In genomic region chrX:109672239-109672638, GRCh38 we compare ENCODE assay signal across 24 cellular contexts. TPM values are rescaled to one million over a fixed set of nuclear protein-coding genes. Genes with fewer than 3 reads are reported as not detected.
"Had no signal": no experiment of that assay in that cellular context is flagged by ENCODE, and none has a peak within 500 bp of the region (broad histone marks: within the 10 kb centered on the region; RNA-seq: fewer than 3 reads in every experiment).

No MANE protein-coding gene starts in this region.

- ATAC-seq: activated T-cell treated with anti-CD3 and anti-CD28 coated beads, Interleukin-2, amount 50 U/mL, for 4 hours; foreskin keratinocyte; right lobe of liver; stimulated activated effector memory CD8-positive, alpha-beta T cell treated with anti-CD3 and anti-CD28 coated beads, Interleukin-12 subunit alpha, Interleukin-12 subunit beta, amount 100 ng/mL, for 72 hours; stimulated activated naive CD8-positive, alpha-beta T cell treated with anti-CD3 and anti-CD28 coated beads, Interleukin-15, amount 100 ng/mL, for 72 hours had no signal

- DNase-seq: activated CD4-positive, alpha-beta T cell treated with anti-CD3 and anti-CD28 coated beads for 4 hours; activated CD4-positive, alpha-beta T cell treated with anti-CD3 and anti-CD28 coated beads, Interleukin-2, amount 50 U/mL, for 48 hours; activated CD4-positive, CD25-positive, alpha-beta regulatory T cell; activated CD8-positive, alpha-beta memory T cell treated with anti-CD3 and anti-CD28 coated beads, Interleukin-2, amount 50 U/mL, for 48 hours; activated naive CD4-positive, alpha-beta T cell; activated T-cell treated with anti-CD3 and anti-CD28 coated beads, Interleukin-2, amount 50 U/mL, for 4 hours; adrenal gland; foreskin keratinocyte; hippocampal formation; naive B cell; nucleus accumbens; right lobe of liver; small intestine; stimulated activated CD4-positive, alpha-beta T cell treated with anti-CD3 and anti-CD28 coated beads, Interleukin-2, amount 100 ng/mL, for 24 hours; stimulated activated naive CD8-positive, alpha-beta T cell treated with anti-CD3 and anti-CD28 coated beads, Interleukin-15, amount 100 ng/mL, for 72 hours; T-helper 1 cell had no signal

- H3K27me3 ChIP-seq: foreskin keratinocyte, right lobe of liver had no signal

- H3K9me3 ChIP-seq: adrenal gland, breast epithelium, right lobe of liver, tibial nerve had no signal

- H3K36me3 ChIP-seq: breast epithelium had no signal

- FAIRE-seq: small intestine, urothelium cell line had no signal

- H3K4me1 ChIP-seq: adrenal gland, breast epithelium, foreskin keratinocyte, parathyroid adenoma, right lobe of liver, tibial nerve had no signal

- H3K4me3 ChIP-seq: adrenal gland, breast epithelium, coronary artery, right lobe of liver, tibial nerve had no signal

- H3K27ac ChIP-seq: adrenal gland, breast epithelium, coronary artery, epithelial cell of prostate, foreskin keratinocyte, parathyroid adenoma, right lobe of liver, tibial nerve had no signal

- H3K79me2 ChIP-seq: parathyroid adenoma had no signal

- H3K9ac ChIP-seq: parathyroid adenoma had no signal

RNA-seq across cellular contexts. Expression of gene KCNE5, which starts 47.3 kb away (rescaled TPM):
- total RNA-seq: mononuclear cell had no signal
